1 cellular context compared by ENCODE assay signal in the genomic region with DNA sequence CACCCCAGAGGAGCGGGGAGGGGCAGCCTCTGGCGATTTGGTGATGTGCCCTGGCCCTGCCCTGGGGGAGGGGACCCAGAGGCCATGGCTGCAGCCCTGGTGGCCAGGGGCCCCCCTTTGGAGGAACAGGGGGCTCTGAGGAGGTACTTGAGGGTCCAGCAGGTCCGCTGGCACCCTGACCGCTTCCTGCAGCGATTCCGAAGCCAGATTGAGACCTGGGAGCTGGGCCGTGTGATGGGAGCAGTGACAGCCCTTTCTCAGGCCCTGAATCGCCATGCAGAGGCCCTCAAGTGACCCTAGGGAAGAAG.
TF ChIP-seq lines count a peak whose summit lies in the region.

No MANE protein-coding gene starts in this region.

TF ChIP-seq in endothelial cell of umbilical vein, 7 proteins besides CTCF, POLR2A, EP300 and RAD21:
- no peak for TF ChIP-seq MYC (IDR thresholded peaks at IDR 0.05; ENCODE audit: low read depth, low read length)
- no peak for TF ChIP-seq EZH2 (IDR thresholded peaks at IDR 0.05; ENCODE audit: borderline replicate concordance, low read depth, low read length, severe bottlenecking)
- no peak for TF ChIP-seq JUN (IDR thresholded peaks at IDR 0.05; ENCODE audit: borderline replicate concordance, insufficient read depth, insufficient read length, low read depth)
- TF ChIP-seq FOS (IDR thresholded peaks at IDR 0.05; ENCODE audit: borderline replicate concordance, insufficient read depth, low read length): no peak
- no peak for TF ChIP-seq POLR2AphosphoS5 (IDR thresholded peaks at IDR 0.05; ENCODE audit: insufficient read depth, low read depth, low read length)
- TF ChIP-seq, protein P1, sequence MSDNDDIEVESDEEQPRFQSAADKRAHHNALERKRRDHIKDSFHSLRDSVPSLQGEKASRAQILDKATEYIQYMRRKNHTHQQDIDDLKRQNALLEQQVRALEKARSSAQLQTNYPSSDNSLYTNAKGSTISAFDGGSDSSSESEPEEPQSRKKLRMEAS (IDR thresholded peaks at IDR 0.05; ENCODE audit: insufficient read depth, insufficient read length): no peak
- no peak for TF ChIP-seq GATA2 (IDR thresholded peaks at IDR 0.05; ENCODE audit: insufficient read depth, insufficient read length, low read depth, low read length)
TF ChIP-seq in endothelial cell of umbilical vein: peak in this region for 0.
